ENCODE assay signal across 25 cellular contexts in genomic region chr1:3322440-3323020, GRCh38.
DNase-seq lines count a peak whose midpoint lies in the region; ATAC-seq, FAIRE-seq and TF ChIP-seq lines count a peak whose summit lies in the region.
"Had no signal": no experiment of that assay in that cellular context is flagged by ENCODE, and none has a peak within 500 bp of the region (broad histone marks: within the 10 kb centered on the region; RNA-seq: fewer than 3 reads in every experiment).

No MANE protein-coding gene starts in this region.

- H2BK120ac ChIP-seq in H1 (replicated peaks; ENCODE audit: low read depth, low read length) (no peak overlapping the region), neuronal stem cell (ENCODE audit: low read depth, low read length) (peak overlapping the region; percentile 43)

- peaks cover 0 to 25% (median 0%) of the 10 kb centered on the region in 11 experiments; a peak in 7 of 22 replicates for H4K20me1 ChIP-seq in BLaER1 treated with 17β-estradiol and CSF1 and Interleukin-3, amounts not matched to agents 10 nM and 100 nM
- H4K20me1 ChIP-seq in H1 (replicated peaks in 1 of 2; ENCODE audit: control insufficient read depth in 1 of 2, insufficient read depth in 2 of 2, low read length in 2 of 2) = peaks cover 0 to 7% of the 10 kb centered on the region in 2 experiments

- peaks cover 13 to 34% (median 25%) of the 10 kb centered on the region in 10 experiments for H3K4me1 ChIP-seq in BLaER1 treated with 17β-estradiol and CSF1 and Interleukin-3, amounts not matched to agents 10 nM and 100 nM
- H3K4me1 ChIP-seq in HEK293 (ENCODE audit: control insufficient read depth, insufficient read depth, low read length) (peaks cover 13% of the 10 kb centered on the region), H1 (replicated peaks in 1 of 4; ENCODE audit: control insufficient read depth in 3 of 4, insufficient read depth in 4 of 4, low read length in 3 of 4) (peaks cover 0 to 2% (median 0%) of the 10 kb centered on the region in 4 experiments; a peak in 1 of 7 replicates), neuronal stem cell (ENCODE audit: control insufficient read depth in 2 of 2, insufficient read depth in 1 of 2, low read depth in 1 of 2, low read length in 2 of 2) (peaks cover 0 to 31% of the 10 kb centered on the region in 2 donors), sigmoid colon (peaks cover 0 to 28% (median 22%) of the 10 kb centered on the region in 4 donors)

- no peak overlapping the region for H3K4ac ChIP-seq in H1 (replicated peaks; ENCODE audit: insufficient read length, low read depth, low read length)
- peak overlapping the region; percentile 4 for H3K4ac ChIP-seq in neuronal stem cell (ENCODE audit: low read length)

- no peak overlapping the region for H2BK12ac ChIP-seq in H1 (ENCODE audit: low read depth, low read length)
- H2BK12ac ChIP-seq in neuronal stem cell (ENCODE audit: low read length) = peak overlapping the region; percentile 97

- no peaks in the 10 kb centered on the region for H3K36me3 ChIP-seq in BLaER1 treated with 17β-estradiol and CSF1 and Interleukin-3, amounts not matched to agents 10 nM and 100 nM
- H3K36me3 ChIP-seq in HEK293 (ENCODE audit: control insufficient read depth in 2 of 2, insufficient read depth in 1 of 2, low read length in 2 of 2) (no peaks in the 10 kb centered on the region), H1 (ENCODE audit: control insufficient read depth in 2 of 4, insufficient read depth in 4 of 4, low read length in 3 of 4) (no peaks in the 10 kb centered on the region), neuronal stem cell (replicated peaks in 1 of 2; ENCODE audit: control insufficient read depth in 2 of 2, insufficient read depth in 2 of 2, low read length in 2 of 2) (no peaks in the 10 kb centered on the region), sigmoid colon (no peaks in the 10 kb centered on the region)
- H3K36me3 ChIP-seq: neutrophil, prostate gland, suprapubic skin had no signal

- H4K8ac ChIP-seq in H1 (ENCODE audit: extremely low read depth, insufficient read depth, low read length) (peak overlapping the region; percentile 72; the same call in 1 of the 2 replicates), neuronal stem cell (ENCODE audit: low read depth, low read length) (no peak overlapping the region)

- H4K91ac ChIP-seq in H1 (replicated peaks; ENCODE audit: insufficient read length, low read length) (no peak overlapping the region), neuronal stem cell (ENCODE audit: low read depth, low read length, poor library complexity) (no peak overlapping the region)

- peaks cover 22 to 45% (median 32%) of the 10 kb centered on the region in 11 experiments for H3K27me3 ChIP-seq in BLaER1 treated with 17β-estradiol and CSF1 and Interleukin-3, amounts not matched to agents 10 nM and 100 nM
- no peaks in the 10 kb centered on the region for H3K27me3 ChIP-seq in H1 (replicated peaks in 1 of 4; ENCODE audit: control insufficient read depth in 3 of 4, extremely low read depth in 1 of 4, insufficient read depth in 3 of 4, low read length in 3 of 4)
- peaks cover 0 to 18% (median 0%) of the 10 kb centered on the region in 3 experiments for H3K27me3 ChIP-seq in neuronal stem cell (ENCODE audit: control insufficient read depth in 3 of 3, insufficient read depth in 3 of 3, low read depth in 1 of 3, low read length in 3 of 3)
- peaks cover 7 to 20% (median 15%) of the 10 kb centered on the region in 3 donors for H3K27me3 ChIP-seq in sigmoid colon

- H2BK5ac ChIP-seq in H1 (ENCODE audit: low read depth, low read length) (no peak overlapping the region), neuronal stem cell (ENCODE audit: low read length) (peak overlapping the region; percentile 25)

- DNase-seq in H1 (ENCODE audit: low read depth in 1 of 2, low spot score in 2 of 2) (no peak), neuronal stem cell (ENCODE audit: low spot score) (no peak), putamen (ENCODE audit: low spot score) (no peak), sigmoid colon (no peak), foreskin fibroblast (no peak)
- DNase-seq: activated CD4-positive, alpha-beta T cell treated with anti-CD3 and anti-CD28 coated beads, Interleukin-2, amount 50 U/mL, for 48 hours; activated CD4-positive, CD25-positive, alpha-beta regulatory T cell treated with anti-CD3 and anti-CD28 coated beads, Interleukin-2, amount 50 U/mL, for 72 hours; activated naive CD8-positive, alpha-beta T cell treated with anti-CD3 and anti-CD28 coated beads, Interleukin-2, amount 50 U/mL, for 24 hours; activated T-cell treated with anti-CD3 and anti-CD28 coated beads, Interleukin-2, amount 50 U/mL, for 72 hours; Calu3; GF-D8; kidney glomerular epithelial cell; NCI-H1105; NCI-H187 treated with DMSO at 0.1 percent for 48 hours; NCI-H524 treated with DMSO at 0.1 percent for 48 hours; SK-N-SH; T-helper 2 cell had no signal

- H3K23ac ChIP-seq in H1 (ENCODE audit: insufficient read length) = no peak overlapping the region
- peak overlapping the region; percentile 65 for H3K23ac ChIP-seq in neuronal stem cell (ENCODE audit: low read depth, low read length, poor library complexity)

- H2AFZ ChIP-seq in H1 (ENCODE audit: low read length) = no peak overlapping the region
- no peak overlapping the region for H2AFZ ChIP-seq in neuronal stem cell (ENCODE audit: low read length)

- no peak for TF ChIP-seq RAD21 in H1 (IDR thresholded peaks at IDR 0.05 in 1 of 2, conservative IDR thresholded peaks at IDR 0.05 in 1 of 2; ENCODE audit: low read depth in 2 of 2, low read length in 2 of 2)

- POLR2A ChIA-PET in HEK293 (lab: Yijun Ruan, JAX) (no interaction called here), H1 (lab: Charles Lee; ENCODE audit: partially characterized antibody) (no interaction called here)

- H3K4me3 ChIP-seq in BLaER1 treated with 17β-estradiol and CSF1 and Interleukin-3, amounts not matched to agents 10 nM and 100 nM = no peak overlapping the region
- no peak overlapping the region for H3K4me3 ChIP-seq in HEK293 (ENCODE audit: low read depth, low read length)
- no peak overlapping the region for H3K4me3 ChIP-seq in H1 (ENCODE audit: extremely low read depth in 1 of 4, insufficient read depth in 2 of 4, low read depth in 3 of 4, low read length in 4 of 4)
- no peak overlapping the region for H3K4me3 ChIP-seq in neuronal stem cell (ENCODE audit: low read length in 2 of 2)
- H3K4me3 ChIP-seq in sigmoid colon = no peak overlapping the region
- no peak overlapping the region for H3K4me3 ChIP-seq in foreskin fibroblast (ENCODE audit: low read depth in 1 of 2, low read length in 2 of 2)
- H3K4me3 ChIP-seq: prostate gland, suprapubic skin had no signal

- H4K5ac ChIP-seq in H1 (ENCODE audit: insufficient read length, low read depth, low read length) = no peak overlapping the region

- intact Hi-C loops in sigmoid colon (cut with DNase I) = loop anchor here (5.0 kb wide), 1 partner anchor 310 kb away; no protein-coding TSS in a partner anchor

- TF ChIP-seq CTCF in HEK293 (tag by site-specific recombination; IDR thresholded peaks at IDR 0.05) (no peak), H1 (IDR thresholded peaks at IDR 0.05; ENCODE audit: control extremely low read depth in 1 of 3, insufficient read depth in 1 of 3, low read depth in 1 of 3, low read length in 3 of 3) (no peak), sigmoid colon (IDR thresholded peaks at IDR 0.05) (no peak), foreskin fibroblast (IDR thresholded peaks at IDR 0.05; ENCODE audit: low read depth, low read length) (no peak)

- no peak for ATAC-seq in GM18502 (IDR thresholded peaks at IDR 0.05; ENCODE audit: poor library complexity, unreplicated experiment)
- ATAC-seq: activated naive CD8-positive, alpha-beta T cell treated with anti-CD3 and anti-CD28 coated beads, Interleukin-2, amount 50 U/mL, for 24 hours; activated T-cell treated with anti-CD3 and anti-CD28 coated beads, Interleukin-2, amount 50 U/mL, for 72 hours; stimulated activated memory B cell treated with anti-CD40 and anti-IgM and Interleukin-4, amounts not matched to agents 10 μg/mL and 1 μg/mL and 100 μg/mL, for 72 hours had no signal

- TF ChIP-seq EP300 in H1 (IDR thresholded peaks at IDR 0.05; ENCODE audit: borderline replicate concordance in 1 of 2, low read depth in 2 of 2, low read length in 2 of 2) (no peak), sigmoid colon (IDR thresholded peaks at IDR 0.05) (no peak)

- H3K27ac ChIP-seq in BLaER1 treated with 17β-estradiol and CSF1 and Interleukin-3, amounts not matched to agents 10 nM and 100 nM = no peak overlapping the region
- H3K27ac ChIP-seq in HEK293 (ENCODE audit: extremely low read depth, low read depth, low read length) (peak overlapping the region; percentile 72), H1 (ENCODE audit: low read depth, low read length) (no peak overlapping the region), neuronal stem cell (replicated peaks; ENCODE audit: low read length) (no peak overlapping the region), sigmoid colon (peak overlapping the region in 1 of 4 donors; percentile 8)
- H3K27ac ChIP-seq: neutrophil, prostate gland, suprapubic skin had no signal

- no peak overlapping the region for H3K9ac ChIP-seq in BLaER1 treated with 17β-estradiol and CSF1 and Interleukin-3, amounts not matched to agents 10 nM and 100 nM
- H3K9ac ChIP-seq in H1 (replicated peaks in 1 of 4; ENCODE audit: extremely low read depth in 1 of 4, low read depth in 3 of 4, low read length in 3 of 4) (no peak overlapping the region), neuronal stem cell (ENCODE audit: low read depth, low read length, poor library complexity) (peak overlapping the region; percentile 70)
- H3K9ac ChIP-seq: SK-N-SH had no signal

- CTCF ChIA-PET in HEK293 (lab: Yijun Ruan, JAX) = no interaction called here
- CTCF ChIA-PET in H1 (lab: Charles Lee; ENCODE audit: partially characterized antibody) = interaction anchor here (0.6 to 0.9 kb wide), 2 partner anchors 11 to 34 kb away, joined by 3 read pairs; no protein-coding TSS in a partner anchor

- H3K4me2 ChIP-seq in BLaER1 treated with 17β-estradiol and CSF1 and Interleukin-3, amounts not matched to agents 10 nM and 100 nM = peak overlapping the region in 6 of 11 experiments; percentile 7 to 75 (median 21); a peak in 5 of 22 replicates
- H3K4me2 ChIP-seq in H1 (ENCODE audit: insufficient read depth in 1 of 2, low read depth in 2 of 2, low read length in 2 of 2) (no peak overlapping the region), neuronal stem cell (ENCODE audit: insufficient read depth, low read length, poor library complexity, severe bottlenecking) (no peak overlapping the region)
- H3K4me2 ChIP-seq: SK-N-SH had no signal

- no peak overlapping the region for H3K56ac ChIP-seq in H1 (replicated peaks; ENCODE audit: insufficient read length, low read depth, low read length)

- H3K18ac ChIP-seq in H1 (ENCODE audit: extremely low read depth, low read length) (no peak overlapping the region), neuronal stem cell (ENCODE audit: low read length) (peak overlapping the region; percentile 92)

- H3K23me2 ChIP-seq in H1 (ENCODE audit: low read depth, low read length) = no peaks in the 10 kb centered on the region; the same call in 1 of the 2 replicates

- TF ChIP-seq POLR2A in H1 (IDR thresholded peaks at IDR 0.05; ENCODE audit: control extremely low read depth in 1 of 2, low read depth in 2 of 2, low read length in 2 of 2) = no peak
- no peak for TF ChIP-seq POLR2A in sigmoid colon (IDR thresholded peaks at IDR 0.05)

- peaks cover 2 to 7% (median 6%) of the 10 kb centered on the region in 11 experiments; a peak in 21 of 22 replicates for H3K9me3 ChIP-seq in BLaER1 treated with 17β-estradiol and CSF1 and Interleukin-3, amounts not matched to agents 10 nM and 100 nM (replicated peaks in 1 of 11)
- no peaks in the 10 kb centered on the region for H3K9me3 ChIP-seq in HEK293 (ENCODE audit: control insufficient read depth, insufficient read depth, low read depth, low read length)
- H3K9me3 ChIP-seq in H1 (ENCODE audit: insufficient read depth in 2 of 2, low read depth in 1 of 2, low read length in 1 of 2) = no peaks in the 10 kb centered on the region; a peak in 1 of 4 replicates
- H3K9me3 ChIP-seq in neuronal stem cell (replicated peaks in 1 of 2; ENCODE audit: control insufficient read depth in 2 of 2, insufficient read depth in 1 of 2, low read depth in 1 of 2, low read length in 2 of 2) = peaks cover 0 to 4% of the 10 kb centered on the region in 2 donors
- no peaks in the 10 kb centered on the region for H3K9me3 ChIP-seq in sigmoid colon
- H3K9me3 ChIP-seq: neutrophil, prostate gland, SK-N-SH, suprapubic skin had no signal

- H2AK5ac ChIP-seq in H1 (ENCODE audit: low read depth, low read length) (no peak overlapping the region), neuronal stem cell (ENCODE audit: low read depth, low read length) (peak overlapping the region; percentile 91)

- H3K79me1 ChIP-seq in H1 (ENCODE audit: low read depth, low read length) = no peaks in the 10 kb centered on the region
- H3K79me1 ChIP-seq in neuronal stem cell (ENCODE audit: low read depth, low read length) = no peaks in the 10 kb centered on the region

- no peak overlapping the region for H2BK20ac ChIP-seq in H1 (ENCODE audit: low read length)

- H3K14ac ChIP-seq in H1 (ENCODE audit: insufficient read length) (no peak overlapping the region), neuronal stem cell (ENCODE audit: low read length) (peak overlapping the region; percentile 97)

- H3K79me2 ChIP-seq in H1 (ENCODE audit: control insufficient read depth in 1 of 2, insufficient read depth in 2 of 2, low read length in 2 of 2) = no peaks in the 10 kb centered on the region

- FAIRE-seq in H1 (lab: Jason Lieb, UNC) = no peak
- FAIRE-seq: frontal cortex had no signal

- H2BK15ac ChIP-seq in H1 (ENCODE audit: low read length) = no peak overlapping the region
- H2BK15ac ChIP-seq in neuronal stem cell (ENCODE audit: low read length) = peak overlapping the region; percentile 83

- WGBS in H1 (ENCODE audit: extremely low coverage in 1 of 2, insufficient coverage in 1 of 2, insufficient read length in 1 of 2, insufficient replicate concordance in 2 of 2, low coverage in 1 of 2, low lambda C conversion rate in 2 of 2, missing lambda C conversion rate in 1 of 2), 2 experiments = 89% methylated on average over 15 of the region's 17 CpGs; no CpG with 5 or more reads in 1 of the 2 experiments
- WGBS in neuronal stem cell (ENCODE audit: extremely low coverage in 2 of 2, insufficient read length in 2 of 2, insufficient replicate concordance in 1 of 2), 2 donors = no CpG with 5 or more reads among the region's 17 CpGs
- WGBS in sigmoid colon, 2 donors = 23 to 67% methylated on average over 17 of the region's 17 CpGs

Comparison
In these comparisons a context has a peak if more than half of its experiments do, and no peak if none do; other contexts are left out.
1. H3K4me2 ChIP-seq: peak in BLaER1 treated with 17β-estradiol and CSF1 and Interleukin-3, amounts not matched to agents 10 nM and 100 nM (6 of 11); none in H1 (0 of 2) and neuronal stem cell (single experiment).